In the genomic region with DNA sequence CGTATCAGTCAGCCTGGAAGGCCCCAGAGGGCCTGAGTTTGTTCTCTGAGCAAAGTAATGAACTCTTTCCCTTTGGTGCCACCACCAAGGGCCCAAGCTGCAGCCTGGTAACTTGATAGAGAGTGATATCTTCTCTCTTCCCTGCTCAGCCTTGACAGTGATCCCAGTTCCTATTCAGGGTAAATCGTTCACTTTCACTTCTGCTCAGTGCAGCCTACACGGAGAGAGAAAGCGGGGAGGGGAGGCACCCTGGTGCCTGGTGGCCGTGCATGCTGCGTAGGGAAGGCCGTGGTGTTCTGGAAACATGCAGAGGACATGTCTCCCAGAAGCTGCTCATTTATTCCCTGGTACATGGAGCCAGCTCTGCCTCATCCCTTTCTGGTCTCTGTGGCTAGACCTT, we compare ENCODE assay signal across 13 cellular contexts. TPM values are rescaled to one million over a fixed set of nuclear protein-coding genes. Genes with fewer than 3 reads are reported as not detected.
DNase-seq lines count a peak whose midpoint lies in the region; ATAC-seq and TF ChIP-seq lines count a peak whose summit lies in the region.
"Had no signal": no experiment of that assay in that cellular context is flagged by ENCODE, and none has a peak within 500 bp of the region (broad histone marks: within the 10 kb centered on the region; RNA-seq: fewer than 3 reads in every experiment).

No MANE protein-coding gene starts in this region.

- no peaks in the 10 kb centered on the region for H3K27me3 ChIP-seq in left lung
- H3K27me3 ChIP-seq: dorsolateral prefrontal cortex, uterus had no signal

- H3K36me3 ChIP-seq in left lung, result no peaks in the 10 kb centered on the region
- H3K36me3 ChIP-seq: uterus had no signal

- H3K27me3 Mint-ChIP-seq in activated CD4-positive, alpha-beta T cell treated with anti-CD3 and anti-CD28 coated beads, Interleukin-2, amount 10 ng/mL, durations not matched to agents 24 days and 14 days, result no peaks in the 10 kb centered on the region

- intact Hi-C loops in left lung (cut with DNase I), result no loop called here
- intact Hi-C loops in activated CD4-positive, alpha-beta T cell treated with anti-CD3 and anti-CD28 coated beads, Interleukin-2, amount 10 ng/mL, durations not matched to agents 24 days and 14 days (cut with micrococcal nuclease), result no loop called here

- peaks cover 0 to 34% of the 10 kb centered on the region in 2 donors for H3K4me1 ChIP-seq in left lung
- H3K4me1 ChIP-seq: Caco-2, uterus had no signal

- DNase-seq in GM12864 (ENCODE audit: low read depth) (peak; percentile 37), NAMALWA (ENCODE audit: low spot score) (peak; percentile 28), left lung (no peak), NCI-H1436 treated with DMSO at 0.1 percent for 48 hours (lab: John Stamatoyannopoulos, UW) (no peak), HEK293T (ENCODE audit: extremely low spot score) (no peak)
- DNase-seq in activated CD4-positive, alpha-beta T cell treated with anti-CD3 and anti-CD28 coated beads, Interleukin-2, amount 10 ng/mL, durations not matched to agents 24 days and 14 days, result no peak
- no peak for DNase-seq in effector CD8-positive, alpha-beta T cell (lab: John Stamatoyannopoulos, UW)
- DNase-seq: Caco-2, kidney glomerular epithelial cell, uterus had no signal

- H3K9me3 Mint-ChIP-seq in activated CD4-positive, alpha-beta T cell treated with anti-CD3 and anti-CD28 coated beads, Interleukin-2, amount 10 ng/mL, durations not matched to agents 24 days and 14 days, result no peaks in the 10 kb centered on the region

- H3K4me3 ChIP-seq in GM12864 (ENCODE audit: low read depth, low read length) (no peak overlapping the region; the same call in 1 of the 2 replicates), left lung (no peak overlapping the region)
- H3K4me3 ChIP-seq: uterus had no signal

- H3K27ac Mint-ChIP-seq in activated CD4-positive, alpha-beta T cell treated with anti-CD3 and anti-CD28 coated beads, Interleukin-2, amount 10 ng/mL, durations not matched to agents 24 days and 14 days, result no peak overlapping the region

- no peak overlapping the region for H3K4me3 Mint-ChIP-seq in activated CD4-positive, alpha-beta T cell treated with anti-CD3 and anti-CD28 coated beads, Interleukin-2, amount 10 ng/mL, durations not matched to agents 24 days and 14 days

- CTCF ChIA-PET in HEK293T (lab: Yijun Ruan, JAX), result no interaction called here

- no peaks in the 10 kb centered on the region for H3K9me3 ChIP-seq in left lung
- H3K9me3 ChIP-seq: Caco-2, uterus had no signal

- POLR2A ChIA-PET in HEK293T (lab: Yijun Ruan, JAX), result no interaction called here

- no peaks in the 10 kb centered on the region for H3K36me3 Mint-ChIP-seq in activated CD4-positive, alpha-beta T cell treated with anti-CD3 and anti-CD28 coated beads, Interleukin-2, amount 10 ng/mL, durations not matched to agents 24 days and 14 days (ENCODE audit: low read depth)

- H3K4me1 Mint-ChIP-seq in activated CD4-positive, alpha-beta T cell treated with anti-CD3 and anti-CD28 coated beads, Interleukin-2, amount 10 ng/mL, durations not matched to agents 24 days and 14 days, result peaks cover 2% of the 10 kb centered on the region

- peak; percentile 61 for ATAC-seq in GM21619 (IDR thresholded peaks at IDR 0.05; ENCODE audit: unreplicated experiment)
- peak; percentile 71 for ATAC-seq in left lung
- ATAC-seq: HCT116 had no signal

- no peak for TF ChIP-seq CTCF in GM12864 (IDR thresholded peaks at IDR 0.05; ENCODE audit: low read depth, low read length, missing control alignments)
- TF ChIP-seq CTCF in left lung (IDR thresholded peaks at IDR 0.05), result no peak

- peak overlapping the region in 1 of 2 donors; percentile 50 for H3K27ac ChIP-seq in left lung
- H3K27ac ChIP-seq: uterus had no signal

TF ChIP-seq in HEK293T, 16 proteins besides CTCF, POLR2A, EP300 and RAD21:
- TF ChIP-seq SUZ12 (IDR thresholded peaks at IDR 0.05) (no peak), ZNF384 (IDR thresholded peaks at IDR 0.05) (no peak), L3MBTL2 (conservative IDR thresholded peaks at IDR 0.05) (no peak), ARNT (IDR thresholded peaks at IDR 0.05) (no peak), SP1 (IDR thresholded peaks at IDR 0.05) (no peak), CTBP1 (IDR thresholded peaks at IDR 0.05; ENCODE audit: borderline replicate concordance) (no peak), NFRKB (IDR thresholded peaks at IDR 0.05) (no peak), FOXK2 (IDR thresholded peaks at IDR 0.05) (no peak), FOXA1 (IDR thresholded peaks at IDR 0.05) (no peak), LEF1 (IDR thresholded peaks at IDR 0.05; ENCODE audit: borderline replicate concordance) (no peak), FOXM1 (IDR thresholded peaks at IDR 0.05; ENCODE audit: borderline replicate concordance) (no peak), BHLHE40 (IDR thresholded peaks at IDR 0.05; ENCODE audit: borderline replicate concordance) (no peak), TARDBP (IDR thresholded peaks at IDR 0.05) (no peak), ELF4 (IDR thresholded peaks at IDR 0.05) (no peak), HDGF (IDR thresholded peaks at IDR 0.05; ENCODE audit: borderline replicate concordance) (no peak)
- TF ChIP-seq, protein P1, sequence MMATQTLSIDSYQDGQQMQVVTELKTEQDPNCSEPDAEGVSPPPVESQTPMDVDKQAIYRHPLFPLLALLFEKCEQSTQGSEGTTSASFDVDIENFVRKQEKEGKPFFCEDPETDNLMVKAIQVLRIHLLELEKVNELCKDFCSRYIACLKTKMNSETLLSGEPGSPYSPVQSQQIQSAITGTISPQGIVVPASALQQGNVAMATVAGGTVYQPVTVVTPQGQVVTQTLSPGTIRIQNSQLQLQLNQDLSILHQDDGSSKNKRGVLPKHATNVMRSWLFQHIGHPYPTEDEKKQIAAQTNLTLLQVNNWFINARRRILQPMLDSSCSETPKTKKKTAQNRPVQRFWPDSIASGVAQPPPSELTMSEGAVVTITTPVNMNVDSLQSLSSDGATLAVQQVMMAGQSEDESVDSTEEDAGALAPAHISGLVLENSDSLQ (IDR thresholded peaks at IDR 0.05), result no peak

RNA-seq across cellular contexts. Expression of a gene that starts 54.9 kb away (rescaled TPM):
- 1 to 10 TPM; 8.4 to 9.5 TPM for total RNA-seq in left lung
- 3.0 and 3.6 TPM in 2 replicates for total RNA-seq in activated CD4-positive, alpha-beta T cell treated with anti-CD3 and anti-CD28 coated beads, Interleukin-2, amount 10 ng/mL, durations not matched to agents 24 days and 14 days

RNA-seq across cellular contexts. Expression of a gene that starts 55.1 kb away (rescaled TPM):
- 10 to 100 TPM; 25.9 to 29.5 TPM for total RNA-seq in left lung
- total RNA-seq in activated CD4-positive, alpha-beta T cell treated with anti-CD3 and anti-CD28 coated beads, Interleukin-2, amount 10 ng/mL, durations not matched to agents 24 days and 14 days, result 47.0 and 49.3 TPM in 2 replicates

Comparison
In these comparisons a context has a peak if more than half of its experiments do, and no peak if none do; other contexts are left out.
1. DNase-seq: peak in GM12864 (single experiment) and NAMALWA (single experiment); none in left lung (0 of 2), activated CD4-positive, alpha-beta T cell treated with anti-CD3 and anti-CD28 coated beads, Interleukin-2, amount 10 ng/mL, durations not matched to agents 24 days and 14 days (single experiment), NCI-H1436 treated with DMSO at 0.1 percent for 48 hours (single experiment), HEK293T (single experiment) and effector CD8-positive, alpha-beta T cell (single experiment).